Comparison of ENCODE assay signal across 8 cellular contexts in genomic region chr16:52740333-52740732, GRCh38.
"Had no signal": no experiment of that assay in that cellular context is flagged by ENCODE, and none has a peak within 500 bp of the region (broad histone marks: within the 10 kb centered on the region; RNA-seq: fewer than 3 reads in every experiment).

No MANE protein-coding gene starts in this region.

- H3K4me3 ChIP-seq: K562 had no signal

- ATAC-seq: K562 had no signal

- DNase-seq: GOT3, H9, HCEC 1CT, IMR-90, KG1 had no signal

- FAIRE-seq: H54, HTR-8/SVneo, K562 had no signal
